12 cellular contexts compared by ENCODE assay signal in genomic region chr5:153959134-153959957, GRCh38.
DNase-seq lines count a peak whose midpoint lies in the region; ATAC-seq and TF ChIP-seq lines count a peak whose summit lies in the region.
"Had no signal": no experiment of that assay in that cellular context is flagged by ENCODE, and none has a peak within 500 bp of the region (broad histone marks: within the 10 kb centered on the region; RNA-seq: fewer than 3 reads in every experiment).

No MANE protein-coding gene starts in this region.

- DNase-seq in Right ventricle myocardium inferior (ENCODE audit: missing footprints) (no peak), left ventricle myocardium inferior (no peak), astrocyte of the cerebellum (ENCODE audit: low read depth) (peak; percentile 43), iPS DF 6.9 (ENCODE audit: low read depth, low spot score) (peak; percentile 67), upper lobe of left lung (no peak), cerebellar nuclear complex (lab: John Stamatoyannopoulos, UW) (no peak)
- DNase-seq in activated T-cell treated with anti-CD3 and anti-CD28 coated beads, Interleukin-2, amount 50 U/mL, for 48 hours: no peak
- DNase-seq: esophagus squamous epithelium; NCI-H1092; stimulated activated CD4-positive, alpha-beta T cell treated with anti-CD3 and anti-CD28 coated beads, Interleukin-2, amount 100 ng/mL, for 48 hours; thyroid gland had no signal

- no peaks in the 10 kb centered on the region for H3K4me1 ChIP-seq in left ventricle myocardium inferior
- peaks cover 8% of the 10 kb centered on the region for H3K4me1 ChIP-seq in iPS DF 6.9 (ENCODE audit: control insufficient read depth, insufficient read depth, low read length)
- H3K4me1 ChIP-seq in upper lobe of left lung: peaks cover 0 to 19% (median 8%) of the 10 kb centered on the region in 4 donors
- H3K4me1 ChIP-seq: esophagus squamous epithelium, thyroid gland had no signal

- peak; percentile 5 for ATAC-seq in Right ventricle myocardium inferior
- peak; percentile 47 to 59 for ATAC-seq in upper lobe of left lung (ENCODE audit: low FRiP score in 2 of 2)
- no peak for ATAC-seq in GM21526 (IDR thresholded peaks at IDR 0.05; ENCODE audit: low FRiP score, unreplicated experiment)

- in situ Hi-C loops in astrocyte of the cerebellum (cut with HindIII; ENCODE audit: low sequenced_read_pairs): no loop called here

- intact Hi-C loops in Right ventricle myocardium inferior (cut with DNase I) (no loop called here), left ventricle myocardium inferior (cut with micrococcal nuclease) (no loop called here)

- WGBS in iPS DF 6.9 (ENCODE audit: insufficient coverage, insufficient read length): no CpG with 5 or more reads among the region's 5 CpGs
- 41 to 66% methylated on average over 3 to 5 of the region's 5 CpGs for WGBS in upper lobe of left lung, 2 donors

- H3K36me3 ChIP-seq in left ventricle myocardium inferior: no peaks in the 10 kb centered on the region
- no peaks in the 10 kb centered on the region for H3K36me3 ChIP-seq in iPS DF 6.9 (ENCODE audit: control insufficient read depth, insufficient read depth, low read length)
- no peaks in the 10 kb centered on the region for H3K36me3 ChIP-seq in upper lobe of left lung
- H3K36me3 ChIP-seq: esophagus squamous epithelium, thyroid gland had no signal

- no peak for TF ChIP-seq EP300 in upper lobe of left lung (IDR thresholded peaks at IDR 0.05)

- H3K27ac ChIP-seq in left ventricle myocardium inferior (replicated peaks) (no peak overlapping the region), iPS DF 6.9 (ENCODE audit: low read length) (no peak overlapping the region), upper lobe of left lung (peak overlapping the region in 1 of 4 donors; percentile 46)
- H3K27ac ChIP-seq: thyroid gland had no signal

- peaks cover 3% of the 10 kb centered on the region for H3K27me3 ChIP-seq in left ventricle myocardium inferior (ENCODE audit: low read depth)
- H3K27me3 ChIP-seq in iPS DF 6.9 (ENCODE audit: control insufficient read depth, insufficient read depth, low read length): no peaks in the 10 kb centered on the region
- no peaks in the 10 kb centered on the region for H3K27me3 ChIP-seq in upper lobe of left lung
- H3K27me3 ChIP-seq: esophagus squamous epithelium, thyroid gland had no signal

- no peak for TF ChIP-seq POLR2A in upper lobe of left lung (IDR thresholded peaks at IDR 0.05)

- TF ChIP-seq CTCF in left ventricle myocardium inferior (IDR thresholded peaks at IDR 0.05; ENCODE audit: borderline replicate concordance) (no peak), astrocyte of the cerebellum (IDR thresholded peaks at IDR 0.05; ENCODE audit: low read depth, low read length, missing control alignments) (no peak), upper lobe of left lung (IDR thresholded peaks at IDR 0.05) (no peak)

- H3K4me3 ChIP-seq in left ventricle myocardium inferior (no peak overlapping the region), astrocyte of the cerebellum (ENCODE audit: low read depth, low read length) (no peak overlapping the region), iPS DF 6.9 (ENCODE audit: low read length) (no peak overlapping the region), upper lobe of left lung (no peak overlapping the region)
- H3K4me3 ChIP-seq: esophagus squamous epithelium, thyroid gland had no signal

- H3K9me3 ChIP-seq in left ventricle myocardium inferior (replicated peaks) (peaks cover 7% of the 10 kb centered on the region), iPS DF 6.9 (ENCODE audit: control insufficient read depth, insufficient read depth, low read length) (no peaks in the 10 kb centered on the region), upper lobe of left lung (no peaks in the 10 kb centered on the region)
- H3K9me3 ChIP-seq: thyroid gland had no signal

Comparison
In these comparisons a context has a peak if more than half of its experiments do, and no peak if none do; other contexts are left out.
1. DNase-seq: peak in astrocyte of the cerebellum (single experiment) and iPS DF 6.9 (single experiment); none in Right ventricle myocardium inferior (single experiment), left ventricle myocardium inferior (single experiment), upper lobe of left lung (0 of 2), activated T-cell treated with anti-CD3 and anti-CD28 coated beads, Interleukin-2, amount 50 U/mL, for 48 hours (0 of 2) and cerebellar nuclear complex (0 of 2).